ENCODE assay signal across 2 cellular contexts in genomic region chr6:5261545-5262109, GRCh38.
TF ChIP-seq lines count a peak whose summit lies in the region.

No MANE protein-coding gene starts in this region.

TF ChIP-seq in HCT116, 20 proteins besides CTCF, POLR2A, EP300 and RAD21:
- TF ChIP-seq ZNF274 (IDR thresholded peaks at IDR 0.05; ENCODE audit: low read depth, low read length) (no peak), YY1 (IDR thresholded peaks at IDR 0.05; ENCODE audit: extremely low read depth, insufficient replicate concordance, low read depth, low read length) (peak; percentile 97), SP1 (IDR thresholded peaks at IDR 0.05; ENCODE audit: low read depth) (no peak), FOSL1 (IDR thresholded peaks at IDR 0.05; ENCODE audit: low read depth) (no peak), JUND (IDR thresholded peaks at IDR 0.05) (no peak), ZBTB33 (IDR thresholded peaks at IDR 0.05; ENCODE audit: extremely low read depth, insufficient replicate concordance, low read length) (no peak), REST (IDR thresholded peaks at IDR 0.05; ENCODE audit: low read depth) (no peak), ELF1 (IDR thresholded peaks at IDR 0.05; ENCODE audit: borderline replicate concordance, low read depth) (no peak), SIN3A (IDR thresholded peaks at IDR 0.05; ENCODE audit: low read depth) (0 out of 2 replicates have a peak, but pooled peaks have one; percentile 21), MAX (IDR thresholded peaks at IDR 0.05) (no peak), CBX3 (IDR thresholded peaks at IDR 0.05; ENCODE audit: low read depth) (no peak), EGR1 (IDR thresholded peaks at IDR 0.05; ENCODE audit: low read depth) (no peak)

TF ChIP-seq in GM12878, 131 proteins besides CTCF, POLR2A, EP300 and RAD21 (continues in another document):
- TF ChIP-seq IRF3 (IDR thresholded peaks at IDR 0.05) (no peak), ZNF592 (IDR thresholded peaks at IDR 0.05) (no peak), SP1 (IDR thresholded peaks at IDR 0.05; ENCODE audit: low read depth, low read length) (no peak), SKIL (IDR thresholded peaks at IDR 0.05; ENCODE audit: low read depth, poor library complexity, severe bottlenecking) (peak; percentile 16), KAT2A (conservative IDR thresholded peaks at IDR 0.05; ENCODE audit: control insufficient read depth, low read depth, low read length) (no peak), CUX1 (IDR thresholded peaks at IDR 0.05; ENCODE audit: insufficient replicate concordance, low read depth, low read length) (no peak), RUNX3 (IDR thresholded peaks at IDR 0.05; ENCODE audit: low read length) (no peak), MYB (IDR thresholded peaks at IDR 0.05; ENCODE audit: borderline replicate concordance, low read depth, low read length) (no peak), ASH2L (IDR thresholded peaks at IDR 0.05; ENCODE audit: borderline replicate concordance, low read depth) (peak; percentile 82; the same call in 1 of the 2 replicates), NR2F1 (conservative IDR thresholded peaks at IDR 0.05) (no peak), BHLHE40 (IDR thresholded peaks at IDR 0.05; ENCODE audit: borderline replicate concordance in 1 of 2, low read depth in 2 of 2, low read length in 1 of 2) (no peak), YY1 (IDR thresholded peaks at IDR 0.05; ENCODE audit: low read depth, low read length) (no peak; the same call in 1 of the 2 replicates), DPF2 (IDR thresholded peaks at IDR 0.05) (0 out of 2 replicates have a peak, but pooled peaks have one; percentile 7), NR2C2 (IDR thresholded peaks at IDR 0.05; ENCODE audit: borderline replicate concordance, control insufficient read depth, insufficient read length, low read depth) (no peak), PAX5 (IDR thresholded peaks at IDR 0.05; ENCODE audit: borderline replicate concordance, low read depth, low read length) (no peak), NFYA (IDR thresholded peaks at IDR 0.05; ENCODE audit: borderline replicate concordance, low read depth, low read length) (no peak), NKRF (conservative IDR thresholded peaks at IDR 0.05) (peak; percentile 77), SIX5 (IDR thresholded peaks at IDR 0.05; ENCODE audit: low read depth, low read length, severe bottlenecking) (no peak), SRF (IDR thresholded peaks at IDR 0.05; ENCODE audit: low read depth in 2 of 2, low read length in 2 of 2) (no peak), E2F8 (IDR thresholded peaks at IDR 0.05; ENCODE audit: low read depth, partially characterized antibody) (peak; percentile 27), ZNF687 (IDR thresholded peaks at IDR 0.05) (no peak), TCF7 (IDR thresholded peaks at IDR 0.05; ENCODE audit: borderline replicate concordance) (no peak), FOS (IDR thresholded peaks at IDR 0.05; ENCODE audit: borderline replicate concordance, extremely low read depth, insufficient read length) (no peak), ESRRA (IDR thresholded peaks at IDR 0.05; ENCODE audit: low read length) (no peak), PML (IDR thresholded peaks at IDR 0.05; ENCODE audit: low read length) (no peak), KLF5 (IDR thresholded peaks at IDR 0.05; ENCODE audit: partially characterized antibody) (no peak)
